24 cellular contexts compared by ENCODE assay signal in genomic region chr6:66896415-66896814, GRCh38.
DNase-seq lines count a peak whose midpoint lies in the region; ATAC-seq and TF ChIP-seq lines count a peak whose summit lies in the region.
"Had no signal": no experiment of that assay in that cellular context is flagged by ENCODE, and none has a peak within 500 bp of the region (broad histone marks: within the 10 kb centered on the region; RNA-seq: fewer than 3 reads in every experiment).

No MANE protein-coding gene starts in this region.

- ATAC-seq in GM18909 (IDR thresholded peaks at IDR 0.05; ENCODE audit: poor library complexity, unreplicated experiment) = no peak
- no peak for ATAC-seq in HG02884 (IDR thresholded peaks at IDR 0.05; ENCODE audit: unreplicated experiment)
- ATAC-seq: left ventricle myocardium superior; natural killer cell treated with Interleukin-12 subunit alpha and Interleukin-12 subunit beta and Interleukin-15 and Interleukin-18, amount 100 ng/mL, for 72 hours; WTC11 had no signal

- no peak overlapping the region for H3K4me3 ChIP-seq in kidney epithelial cell (ENCODE audit: low read depth, low read length)

- H3K27me3 ChIP-seq in kidney epithelial cell (ENCODE audit: control insufficient read depth, insufficient read depth, low read length) = no peaks in the 10 kb centered on the region

- no peaks in the 10 kb centered on the region for H3K36me3 ChIP-seq in kidney epithelial cell (ENCODE audit: control insufficient read depth, insufficient read depth, low read length)

- TF ChIP-seq CTCF in kidney epithelial cell (IDR thresholded peaks at IDR 0.05; ENCODE audit: insufficient read depth, low read length, poor library complexity, severe bottlenecking) = no peak

- in situ Hi-C loops in Caki2 (cut with HindIII; ENCODE audit: low pct_unique_long_range_greater_than_20kb, low sequenced_read_pairs) (no loop called here), ACHN (cut with HindIII; ENCODE audit: low pct_ligation_motif_present, low pct_unique_long_range_greater_than_20kb, low sequenced_read_pairs) (no loop called here)

- DNase-seq in Caki2 (ENCODE audit: low read depth) (peak; percentile 61), LHCN-M2 (ENCODE audit: low read depth) (peak; percentile 10), astrocyte of the hippocampus (ENCODE audit: low read depth, low spot score) (peak; percentile 62), kidney epithelial cell (ENCODE audit: low read depth) (peak; percentile 9), NCI-H187 treated with DMSO at 0.1 percent for 48 hours (lab: John Stamatoyannopoulos, UW) (no peak), ACHN (no peak)
- DNase-seq: activated CD4-positive, alpha-beta T cell treated with anti-CD3 and anti-CD28 coated beads, Interleukin-2, amount 50 U/mL, for 48 hours; activated CD8-positive, alpha-beta memory T cell treated with anti-CD3 and anti-CD28 coated beads, Interleukin-2, amount 50 U/mL, for 48 hours; activated effector memory CD4-positive, alpha-beta T cell treated with Interleukin-2 at 50 U/mL for 16 hours; cortex of kidney; GDM1; head of caudate nucleus; left ventricle myocardium superior; NCI-H1105 treated with DMSO at 0.1 percent for 48 hours; NCI-H2081 treated with DMSO at 0.1 percent for 48 hours; NCI-H510A; NK-92 treated with Interleukin-12 subunit alpha and Interleukin-12 subunit beta, amount 100 ng/mL, for 24 hours; RPMI8226; SK-N-SH; stimulated activated CD8-positive, alpha-beta memory T cell treated with anti-CD3 and anti-CD28 coated beads, Interleukin-4, amount 100 ng/mL, for 48 hours had no signal

Comparison
In these comparisons a context has a peak if more than half of its experiments do, and no peak if none do; other contexts are left out.
1. DNase-seq: peak in Caki2 (single experiment), LHCN-M2 (single experiment), astrocyte of the hippocampus (single experiment) and kidney epithelial cell (single experiment); none in NCI-H187 treated with DMSO at 0.1 percent for 48 hours (single experiment) and ACHN (single experiment).